Comparison of ENCODE assay signal across 8 cellular contexts in genomic region chr17:7439462-7440112, GRCh38. TPM values are rescaled to one million over a fixed set of nuclear protein-coding genes. Genes with fewer than 3 reads are reported as not detected.
A peak's percentile ranks its signal among the peaks of the same experiment; 100 is the strongest.
DNase-seq lines count a peak whose midpoint lies in the region; ATAC-seq and TF ChIP-seq lines count a peak whose summit lies in the region.

FGF11 (plus strand) TSS chr17:7439512; CDS start chr17:7439621, 109 bp downstream.

- H3K36me3 ChIP-seq in GM23338 (ENCODE audit: insufficient read depth), result no peaks in the 10 kb centered on the region
- H3K36me3 ChIP-seq in right atrium auricular region, result no peaks in the 10 kb centered on the region

- no peaks in the 10 kb centered on the region for H3K9me2 ChIP-seq in GM23338 (ENCODE audit: insufficient read depth)

- TF ChIP-seq CTCF in GM23338 (conservative IDR thresholded peaks at IDR 0.05; ENCODE audit: low read depth in 2 of 2) (no peak), right atrium auricular region (IDR thresholded peaks at IDR 0.05) (no peak)

- peaks cover 33% of the 10 kb centered on the region for H3K4me1 Mint-ChIP-seq in GM23338
- peaks cover 43% of the 10 kb centered on the region for H3K4me1 Mint-ChIP-seq in activated CD4-positive, alpha-beta memory T cell treated with anti-CD3 and anti-CD28 coated beads for 36 hours (ENCODE audit: low read depth)

- H2AFZ ChIP-seq in GM23338, result peak within 1 kb of the TSS; percentile 72

- CTCF ChIA-PET in activated CD4-positive, alpha-beta memory T cell treated with anti-CD3 and anti-CD28 coated beads for 36 hours (lab: Charles Lee), result interaction anchor here (1.6 to 1.7 kb wide), 2 partner anchors 84 to 121 kb away, joined by 7 to 8 read pairs; partner anchors contain the start of gene SENP3

- H3K36me3 Mint-ChIP-seq in GM23338 (ENCODE audit: low read depth), result no peaks in the 10 kb centered on the region; the same call in 2 of the 3 replicates
- H3K36me3 Mint-ChIP-seq in activated CD4-positive, alpha-beta memory T cell treated with anti-CD3 and anti-CD28 coated beads for 36 hours, result peaks cover 6% of the 10 kb centered on the region

- peak within 1 kb of the TSS; percentile 98 for H3K27ac Mint-ChIP-seq in GM23338
- no peak within 1 kb of the TSS for H3K27ac Mint-ChIP-seq in activated CD4-positive, alpha-beta memory T cell treated with anti-CD3 and anti-CD28 coated beads for 36 hours

- intact Hi-C loops in activated CD4-positive, alpha-beta memory T cell treated with anti-CD3 and anti-CD28 coated beads for 36 hours (cut with micrococcal nuclease), result loop anchor here (5.0 to 10.0 kb wide), 3 partner anchors 107 to 685 kb away; partner anchors contain the start of genes CTDNEP1, ELP5 and HES7

- peak within 1 kb of the TSS; percentile 96 for H3K4me3 Mint-ChIP-seq in GM23338
- H3K4me3 Mint-ChIP-seq in activated CD4-positive, alpha-beta memory T cell treated with anti-CD3 and anti-CD28 coated beads for 36 hours, result peak within 1 kb of the TSS; percentile 66

- H3K4me2 ChIP-seq in GM23338, result peak within 1 kb of the TSS; percentile 76

- POLR2A ChIA-PET in activated CD4-positive, alpha-beta memory T cell treated with anti-CD3 and anti-CD28 coated beads for 36 hours (lab: Charles Lee), result interaction anchor here (0.9 kb wide), 1 partner anchor 248 kb away, joined by 3 read pairs; the partner anchor contains the start of gene TP53

- no peak; the same call in 2 of the 3 replicates for ATAC-seq in GM23338

- peaks cover 52% of the 10 kb centered on the region for H3K27me3 Mint-ChIP-seq in GM23338 (ENCODE audit: insufficient read depth, low read depth, poor library complexity)
- H3K27me3 Mint-ChIP-seq in activated CD4-positive, alpha-beta memory T cell treated with anti-CD3 and anti-CD28 coated beads for 36 hours, result peaks cover 42% of the 10 kb centered on the region

- no peaks in the 10 kb centered on the region for H3K9me3 Mint-ChIP-seq in GM23338
- no peaks in the 10 kb centered on the region for H3K9me3 Mint-ChIP-seq in activated CD4-positive, alpha-beta memory T cell treated with anti-CD3 and anti-CD28 coated beads for 36 hours

- peaks cover 3% of the 10 kb centered on the region; the same call in 1 of the 2 replicates for H4K20me1 ChIP-seq in GM23338 (replicated peaks; ENCODE audit: insufficient read depth)

- H3K27ac ChIP-seq in GM23338 (ENCODE audit: low read depth) (peak within 1 kb of the TSS; percentile 95), right atrium auricular region (peak within 1 kb of the TSS; percentile 83 to 85)

- H3F3A ChIP-seq in GM23338 (replicated peaks; ENCODE audit: low read depth), result peaks cover 47% of the 10 kb centered on the region

- peaks cover 46% of the 10 kb centered on the region for H3K27me3 ChIP-seq in GM23338 (ENCODE audit: insufficient read depth)
- H3K27me3 ChIP-seq in right atrium auricular region, result peaks cover 0 to 9% of the 10 kb centered on the region in 2 donors

- no peaks in the 10 kb centered on the region for H3K79me2 ChIP-seq in GM23338 (replicated peaks; ENCODE audit: insufficient read depth)

- peak; percentile 35 for DNase-seq in GM23338 (ENCODE audit: low spot score)
- no peak for DNase-seq in activated CD4-positive, alpha-beta memory T cell treated with anti-CD3 and anti-CD28 coated beads for 36 hours
- DNase-seq in right atrium auricular region (ENCODE audit: low spot score), result no peak
- DNase-seq in skeletal muscle cell (ENCODE audit: low read depth), result no peak
- no peak for DNase-seq in GM03348 (ENCODE audit: low spot score)
- DNase-seq in NCI-H345 (lab: John Stamatoyannopoulos, UW), result no peak
- no peak for DNase-seq in NCI-H1694 treated with DMSO at 0.1 percent for 48 hours (lab: John Stamatoyannopoulos, UW)
- DNase-seq in NCI-H345 treated with DMSO at 0.1 percent for 48 hours (lab: John Stamatoyannopoulos, UW; ENCODE audit: unreplicated experiment), result no peak

- peak within 1 kb of the TSS; percentile 98 for H3K4me3 ChIP-seq in GM23338
- H3K4me3 ChIP-seq in right atrium auricular region, result peak within 1 kb of the TSS; percentile 42 to 60
- peak within 1 kb of the TSS; percentile 61 for H3K4me3 ChIP-seq in skeletal muscle cell (ENCODE audit: low read depth, low read length)

- H3K4me1 ChIP-seq in GM23338 (ENCODE audit: insufficient read depth) (peaks cover 32% of the 10 kb centered on the region), right atrium auricular region (peaks cover 0 to 61% of the 10 kb centered on the region in 2 donors)

- H3K9me3 ChIP-seq in right atrium auricular region, result no peaks in the 10 kb centered on the region

TF ChIP-seq in GM23338, 12 proteins besides CTCF, POLR2A, EP300 and RAD21 (continues in another document):
- TF ChIP-seq POLR2AphosphoS5 (IDR thresholded peaks at IDR 0.05; ENCODE audit: low read depth), result no peak
- no peak for TF ChIP-seq CREB1 (CRISPR knock-in tag; IDR thresholded peaks at IDR 0.05; ENCODE audit: low read depth)
- TF ChIP-seq ZNF331 (CRISPR knock-in tag; IDR thresholded peaks at IDR 0.05; ENCODE audit: low read depth), result no peak
- TF ChIP-seq EZH2 (IDR thresholded peaks at IDR 0.05; ENCODE audit: low read depth, unreplicated experiment), result no peak
- no peak for TF ChIP-seq ZNF462 (CRISPR knock-in tag; IDR thresholded peaks at IDR 0.05)
- TF ChIP-seq STAT1 (IDR thresholded peaks at IDR 0.05; ENCODE audit: unreplicated experiment), result no peak
- TF ChIP-seq JUNB (IDR thresholded peaks at IDR 0.05; ENCODE audit: unreplicated experiment), result no peak

RNA-seq across cellular contexts. Expression of gene FGF11, which starts in this region (rescaled TPM):
- 16.6 TPM in 2 replicates for total RNA-seq in GM23338 (2014; rRNA removed; shearing (Covaris generic))
- 11.1 and 13.3 TPM in 2 replicates for polyA plus RNA-seq in GM23338 (2016; fragmentation: Nextera tagmentation; extraction: Ambion mirVana)
- 1 to 10 TPM; 1.0 to 2.1 TPM for total RNA-seq in activated CD4-positive, alpha-beta memory T cell treated with anti-CD3 and anti-CD28 coated beads for 36 hours
- 10 to 100 TPM; 18.6 to 20.9 TPM for total RNA-seq in right atrium auricular region
